ENCODE assay signal across 8 cellular contexts in the genomic region with DNA sequence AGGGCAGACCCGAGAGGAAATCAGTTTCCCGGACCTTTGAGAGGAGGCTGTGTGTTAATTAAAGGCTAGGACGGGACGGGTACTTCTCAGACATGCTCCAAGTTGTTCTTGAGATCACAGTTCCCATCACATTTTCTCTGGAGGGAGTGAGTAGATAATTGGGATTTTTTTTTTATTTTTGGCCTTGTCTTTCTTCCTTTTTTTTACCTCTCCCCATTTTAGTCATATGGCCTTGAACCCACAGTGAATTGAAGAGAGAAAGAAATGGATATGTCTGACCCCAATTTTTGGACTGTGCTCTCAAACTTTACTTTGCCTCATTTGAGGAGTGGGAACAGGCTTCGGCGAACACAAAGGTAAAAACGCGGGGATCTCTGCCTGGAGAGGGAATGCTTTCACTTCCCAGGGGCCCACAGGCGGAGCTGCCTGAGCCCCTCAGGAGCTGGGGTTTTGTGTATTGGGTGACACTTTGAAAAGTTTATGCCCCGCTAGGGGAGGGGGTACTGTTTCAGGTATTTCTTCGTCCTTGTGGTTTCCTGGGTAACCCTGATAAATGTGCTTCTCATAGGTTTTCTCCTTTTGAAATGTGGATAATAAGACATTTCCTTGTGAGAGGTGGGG.
DNase-seq lines count a peak whose midpoint lies in the region; ATAC-seq and TF ChIP-seq lines count a peak whose summit lies in the region.

No MANE protein-coding gene starts in this region.

- H3K27me3 Mint-ChIP-seq in activated naive CD4-positive, alpha-beta T cell treated with anti-CD3 and anti-CD28 coated beads, Interleukin-2, amount 10 ng/mL, durations not matched to agents 7 days and 5 days: peaks cover 7% of the 10 kb centered on the region

- peak overlapping the region; percentile 75 to 92 (median 90) for H3K27ac ChIP-seq in body of pancreas
- H3K27ac ChIP-seq in lower lobe of right lung: peak overlapping the region; percentile 88
- peak overlapping the region; percentile 88 for H3K27ac ChIP-seq in upper lobe of right lung

- H3K4me1 ChIP-seq in body of pancreas (peaks cover 42% of the 10 kb centered on the region), lower lobe of right lung (peaks cover 52% of the 10 kb centered on the region), upper lobe of right lung (peaks cover 30% of the 10 kb centered on the region)

- WGBS in body of pancreas, 2 donors: 13 to 21% methylated on average over 11 of the region's 11 CpGs

- TF ChIP-seq CTCF in body of pancreas (IDR thresholded peaks at IDR 0.05) (no peak), lower lobe of right lung (IDR thresholded peaks at IDR 0.05) (no peak), upper lobe of right lung (IDR thresholded peaks at IDR 0.05) (no peak)

- TF ChIP-seq POLR2A in body of pancreas (IDR thresholded peaks at IDR 0.05): no peak

- peaks cover 56% of the 10 kb centered on the region for H3K4me1 Mint-ChIP-seq in activated naive CD4-positive, alpha-beta T cell treated with anti-CD3 and anti-CD28 coated beads, Interleukin-2, amount 10 ng/mL, durations not matched to agents 7 days and 5 days

- H3K9me3 Mint-ChIP-seq in activated naive CD4-positive, alpha-beta T cell treated with anti-CD3 and anti-CD28 coated beads, Interleukin-2, amount 10 ng/mL, durations not matched to agents 7 days and 5 days: no peaks in the 10 kb centered on the region

- H3K4me3 ChIP-seq in body of pancreas (peak overlapping the region; percentile 11 to 43), lower lobe of right lung (peak overlapping the region; percentile 64), upper lobe of right lung (peak overlapping the region; percentile 58)

- H3K36me3 Mint-ChIP-seq in activated naive CD4-positive, alpha-beta T cell treated with anti-CD3 and anti-CD28 coated beads, Interleukin-2, amount 10 ng/mL, durations not matched to agents 7 days and 5 days: peaks cover 24% of the 10 kb centered on the region

- H3K36me3 ChIP-seq in body of pancreas (replicated peaks in 1 of 2; ENCODE audit: insufficient read depth in 1 of 2, low read depth in 2 of 2) (no peaks in the 10 kb centered on the region), lower lobe of right lung (no peaks in the 10 kb centered on the region), upper lobe of right lung (no peaks in the 10 kb centered on the region)

- DNase-seq in activated naive CD4-positive, alpha-beta T cell treated with anti-CD3 and anti-CD28 coated beads, Interleukin-2, amount 10 ng/mL, durations not matched to agents 7 days and 5 days: peak; percentile 34
- DNase-seq in activated naive CD4-positive, alpha-beta T cell (lab: John Stamatoyannopoulos, UW): no peak
- DNase-seq in body of pancreas (no peak), lower lobe of right lung (no peak), upper lobe of right lung (no peak), AG20443 (ENCODE audit: low spot score) (no peak), AG08395 (ENCODE audit: low spot score) (no peak)
- DNase-seq in activated CD4-positive, CD25-positive, alpha-beta regulatory T cell (lab: John Stamatoyannopoulos, UW): no peak

- CTCF ChIA-PET in activated naive CD4-positive, alpha-beta T cell treated with anti-CD3 and anti-CD28 coated beads, Interleukin-2, amount 10 ng/mL, durations not matched to agents 7 days and 5 days (lab: Charles Lee): interaction anchor here (0.8 to 1.3 kb wide), 2 partner anchors 10 to 203 kb away, joined by 3 read pairs; no protein-coding TSS in a partner anchor

- ATAC-seq in body of pancreas: no peak
- no peak for ATAC-seq in lower lobe of right lung
- ATAC-seq in upper lobe of right lung: no peak

- no peaks in the 10 kb centered on the region for H3K9me3 ChIP-seq in body of pancreas
- H3K9me3 ChIP-seq in lower lobe of right lung: no peaks in the 10 kb centered on the region
- no peaks in the 10 kb centered on the region for H3K9me3 ChIP-seq in upper lobe of right lung

- intact Hi-C loops in body of pancreas (cut with DNase I): no loop called here
- intact Hi-C loops in lower lobe of right lung (cut with DNase I): no loop called here
- intact Hi-C loops in upper lobe of right lung (cut with DNase I): no loop called here

- peak overlapping the region; percentile 94 for H3K4me3 Mint-ChIP-seq in activated naive CD4-positive, alpha-beta T cell treated with anti-CD3 and anti-CD28 coated beads, Interleukin-2, amount 10 ng/mL, durations not matched to agents 7 days and 5 days

- H3K27me3 ChIP-seq in body of pancreas: no peaks in the 10 kb centered on the region
- no peaks in the 10 kb centered on the region for H3K27me3 ChIP-seq in lower lobe of right lung (ENCODE audit: low read depth)
- no peaks in the 10 kb centered on the region for H3K27me3 ChIP-seq in upper lobe of right lung

- H3K27ac Mint-ChIP-seq in activated naive CD4-positive, alpha-beta T cell treated with anti-CD3 and anti-CD28 coated beads, Interleukin-2, amount 10 ng/mL, durations not matched to agents 7 days and 5 days: peak overlapping the region; percentile 93
